Comparison of ENCODE assay signal across 13 cellular contexts in the genomic region with DNA sequence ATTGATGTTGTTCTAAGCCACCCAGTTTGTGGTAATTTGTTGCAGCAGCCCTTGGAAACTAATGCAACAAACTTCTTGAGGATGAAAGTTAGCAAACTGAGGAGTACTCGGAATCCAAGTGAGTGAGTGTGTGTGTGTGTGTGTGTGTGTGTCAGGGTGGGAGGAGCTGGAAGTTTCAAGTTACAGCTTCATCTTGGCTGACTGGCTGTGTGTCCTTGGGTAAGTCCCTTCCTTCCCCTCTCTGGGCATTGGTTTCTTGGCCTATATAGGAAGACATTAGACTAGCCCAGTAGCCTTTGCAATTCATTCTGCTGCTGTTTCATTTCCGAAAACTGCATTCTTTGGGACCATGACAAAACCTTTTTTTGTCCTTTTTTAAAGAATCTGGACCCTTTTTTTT.
DNase-seq lines count a peak whose midpoint lies in the region; FAIRE-seq and TF ChIP-seq lines count a peak whose summit lies in the region.
"Had no signal": no experiment of that assay in that cellular context is flagged by ENCODE, and none has a peak within 500 bp of the region (broad histone marks: within the 10 kb centered on the region; RNA-seq: fewer than 3 reads in every experiment).

No MANE protein-coding gene starts in this region.

- H3K4me1 ChIP-seq in fibroblast of lung (ENCODE audit: control insufficient read depth, extremely low read depth, insufficient read depth, low read length) = no peaks in the 10 kb centered on the region

- H3K9ac ChIP-seq in fibroblast of lung (ENCODE audit: insufficient read depth, low read length) = no peak overlapping the region
- H3K9ac ChIP-seq: BLaER1 had no signal

- peak; percentile 48 for FAIRE-seq in GM12892 (lab: Jason Lieb, UNC)

- H3K27ac ChIP-seq in fibroblast of lung (ENCODE audit: insufficient read depth, low read length) = no peak overlapping the region
- H3K27ac ChIP-seq: BLaER1 had no signal

- no peaks in the 10 kb centered on the region for H3K36me3 ChIP-seq in fibroblast of lung (ENCODE audit: control insufficient read depth, insufficient read depth, low read length)
- H3K36me3 ChIP-seq: BLaER1 had no signal

- no peak overlapping the region for H2AFZ ChIP-seq in fibroblast of lung (ENCODE audit: low read length)

- no peaks in the 10 kb centered on the region for H4K20me1 ChIP-seq in fibroblast of lung (ENCODE audit: control insufficient read depth, extremely low read depth, insufficient read depth, low read length)
- H4K20me1 ChIP-seq: BLaER1 had no signal

- TF ChIP-seq CTCF in fibroblast of lung (conservative IDR thresholded peaks at IDR 0.05 in 1 of 2, IDR thresholded peaks at IDR 0.05 in 1 of 2; ENCODE audit: low read depth in 1 of 2, low read length in 2 of 2) = no peak

- H3K9me3 ChIP-seq in fibroblast of lung (ENCODE audit: control insufficient read depth, insufficient read depth, low read depth, low read length) = no peaks in the 10 kb centered on the region
- H3K9me3 ChIP-seq: BLaER1 had no signal

- no peak for TF ChIP-seq POLR2A in GM12892 (IDR thresholded peaks at IDR 0.05; ENCODE audit: low read depth, low read length)

- H3K4me2 ChIP-seq in fibroblast of lung (ENCODE audit: extremely low read depth, insufficient read depth, low read length) = no peak overlapping the region
- H3K4me2 ChIP-seq: BLaER1 had no signal

- no peaks in the 10 kb centered on the region for H3K27me3 ChIP-seq in fibroblast of lung (ENCODE audit: control insufficient read depth, insufficient read depth, low read length)
- H3K27me3 ChIP-seq: BLaER1 had no signal

- no peaks in the 10 kb centered on the region for H3K79me2 ChIP-seq in fibroblast of lung (ENCODE audit: control insufficient read depth, insufficient read depth, low read length)

- DNase-seq in GM12892 (ENCODE audit: insufficient read length) (no peak), RKO (ENCODE audit: low spot score) (peak; percentile 45), fibroblast of lung (ENCODE audit: low read depth in 2 of 2) (peak; percentile 12 to 28), CD1c-positive myeloid dendritic cell (ENCODE audit: extremely low spot score) (no peak), nucleus accumbens (lab: John Stamatoyannopoulos, UW) (no peak), hypothalamus (lab: John Stamatoyannopoulos, UW) (no peak)
- no peak for DNase-seq in activated naive CD4-positive, alpha-beta T cell treated with Interleukin-2 at 50 U/mL for 16 hours
- DNase-seq: NCI-H1092, NCI-H2107, NCI-H226, NCI-H526 treated with DMSO at 0.1 percent for 48 hours, SHP77 had no signal

- no peak overlapping the region for H3K4me3 ChIP-seq in fibroblast of lung (replicated peaks in 1 of 4; ENCODE audit: control extremely low read depth in 1 of 4, insufficient read depth in 1 of 4, low read depth in 3 of 4, low read length in 4 of 4)
- H3K4me3 ChIP-seq: BLaER1 had no signal

Comparison
In these comparisons a context has a peak if more than half of its experiments do, and no peak if none do; other contexts are left out.
1. DNase-seq: peak in RKO (single experiment) and fibroblast of lung (2 of 2); none in GM12892 (single experiment), activated naive CD4-positive, alpha-beta T cell treated with Interleukin-2 at 50 U/mL for 16 hours (single experiment), CD1c-positive myeloid dendritic cell (single experiment), nucleus accumbens (0 of 56) and hypothalamus (0 of 51).